22 cellular contexts compared by ENCODE assay signal in genomic region chr16:88542231-88542630, GRCh38. TPM values are rescaled to one million over a fixed set of nuclear protein-coding genes. Genes with fewer than 3 reads are reported as not detected.
A peak's percentile ranks its signal among the peaks of the same experiment; 100 is the strongest.
DNase-seq lines count a peak whose midpoint lies in the region; ATAC-seq, FAIRE-seq and TF ChIP-seq lines count a peak whose summit lies in the region.
"Had no signal": no experiment of that assay in that cellular context is flagged by ENCODE, and none has a peak within 500 bp of the region (broad histone marks: within the 10 kb centered on the region; RNA-seq: fewer than 3 reads in every experiment).

No MANE protein-coding gene starts in this region.

- no peak overlapping the region for H3K4me3 Mint-ChIP-seq in activated CD4-positive, alpha-beta T cell treated with anti-CD3 and anti-CD28 coated beads, Interleukin-2, amount 10 ng/mL, durations not matched to agents 7 days and 5 days

- FAIRE-seq in HTR-8/SVneo (lab: Jason Lieb, UNC) = no peak
- FAIRE-seq: A204.1, GM12878, RCC 7860 had no signal

- no peak overlapping the region for H3K27ac ChIP-seq in vagina
- H3K27ac ChIP-seq: C4-2B, GM23248, SJCRH30 had no signal

- no peak for DNase-seq in activated CD4-positive, alpha-beta T cell treated with anti-CD3 and anti-CD28 coated beads, Interleukin-2, amount 10 ng/mL, durations not matched to agents 7 days and 5 days
- no peak for DNase-seq in activated CD4-positive, alpha-beta T cell treated with anti-CD3 and anti-CD28 coated beads for 1 hour
- peak; percentile 17 for DNase-seq in NCI-H446 treated with DMSO at 0.1 percent for 48 hours (lab: John Stamatoyannopoulos, UW)
- DNase-seq in cerebellar cortex (ENCODE audit: low spot score) = peak; percentile 88
- DNase-seq in HTR-8/SVneo (ENCODE audit: insufficient read length, low spot score) = no peak
- no peak for DNase-seq in vagina (ENCODE audit: extremely low spot score in 2 of 2)
- DNase-seq in GM19238 (ENCODE audit: insufficient read length, low spot score) = no peak
- DNase-seq: DMS79 treated with DMSO at 0.1 percent for 48 hours, GM23248, NCI-H1105, NCI-H2081 treated with DMSO at 0.1 percent for 48 hours, NCI-H510A, NCI-H82, OCI-M1, SJCRH30 had no signal

- H3K36me3 ChIP-seq in vagina = no peaks in the 10 kb centered on the region
- H3K36me3 ChIP-seq: HAP-1, SJCRH30 had no signal

- H3K27me3 ChIP-seq in vagina = peaks cover 6% of the 10 kb centered on the region
- H3K27me3 ChIP-seq: SJCRH30 had no signal

- CTCF ChIA-PET in activated CD4-positive, alpha-beta T cell treated with anti-CD3 and anti-CD28 coated beads, Interleukin-2, amount 10 ng/mL, durations not matched to agents 7 days and 5 days (lab: Charles Lee) = no interaction called here

- H3K4me1 Mint-ChIP-seq in activated CD4-positive, alpha-beta T cell treated with anti-CD3 and anti-CD28 coated beads, Interleukin-2, amount 10 ng/mL, durations not matched to agents 7 days and 5 days = no peaks in the 10 kb centered on the region
- H3K4me1 Mint-ChIP-seq: IgD-negative memory B cell had no signal

- no peak for TF ChIP-seq CTCF in vagina (IDR thresholded peaks at IDR 0.05)

- peaks cover 4% of the 10 kb centered on the region for H3K36me3 Mint-ChIP-seq in activated CD4-positive, alpha-beta T cell treated with anti-CD3 and anti-CD28 coated beads, Interleukin-2, amount 10 ng/mL, durations not matched to agents 7 days and 5 days (ENCODE audit: low read depth)

- no peak overlapping the region for H3K4me3 ChIP-seq in vagina
- H3K4me3 ChIP-seq: GM12878, GM23248, HAP-1, SJCRH30 had no signal

- H3K4me1 ChIP-seq in vagina = no peaks in the 10 kb centered on the region
- H3K4me1 ChIP-seq: HAP-1, SJCRH30 had no signal

- H3K9me3 ChIP-seq in vagina = no peaks in the 10 kb centered on the region

- no peak for TF ChIP-seq POLR2A in vagina (IDR thresholded peaks at IDR 0.05)

- POLR2A ChIA-PET in activated CD4-positive, alpha-beta T cell treated with anti-CD3 and anti-CD28 coated beads, Interleukin-2, amount 10 ng/mL, durations not matched to agents 7 days and 5 days (lab: Charles Lee) = no interaction called here

- H3K9me3 Mint-ChIP-seq in activated CD4-positive, alpha-beta T cell treated with anti-CD3 and anti-CD28 coated beads, Interleukin-2, amount 10 ng/mL, durations not matched to agents 7 days and 5 days = peaks cover 13% of the 10 kb centered on the region

- no peak for ATAC-seq in HG03460 (IDR thresholded peaks at IDR 0.05; ENCODE audit: unreplicated experiment)
- ATAC-seq: GM12878 had no signal

- peaks cover 10% of the 10 kb centered on the region for H3K27me3 Mint-ChIP-seq in activated CD4-positive, alpha-beta T cell treated with anti-CD3 and anti-CD28 coated beads, Interleukin-2, amount 10 ng/mL, durations not matched to agents 7 days and 5 days

- peak overlapping the region; percentile 36 for H3K27ac Mint-ChIP-seq in activated CD4-positive, alpha-beta T cell treated with anti-CD3 and anti-CD28 coated beads, Interleukin-2, amount 10 ng/mL, durations not matched to agents 7 days and 5 days

- intact Hi-C loops in vagina (cut with DNase I) = no loop called here

RNA-seq across cellular contexts. Expression of gene ZC3H18, which starts 28.0 kb away (rescaled TPM):
- 10 to 100 TPM; 77.1 to 87.0 TPM for total RNA-seq in activated CD4-positive, alpha-beta T cell treated with anti-CD3 and anti-CD28 coated beads, Interleukin-2, amount 10 ng/mL, durations not matched to agents 7 days and 5 days
- total RNA-seq in vagina = 18.4 TPM

Comparison
In these comparisons a context has a peak if more than half of its experiments do, and no peak if none do; other contexts are left out.
1. DNase-seq: peak in NCI-H446 treated with DMSO at 0.1 percent for 48 hours (single experiment) and cerebellar cortex (single experiment); none in activated CD4-positive, alpha-beta T cell treated with anti-CD3 and anti-CD28 coated beads, Interleukin-2, amount 10 ng/mL, durations not matched to agents 7 days and 5 days (single experiment), activated CD4-positive, alpha-beta T cell treated with anti-CD3 and anti-CD28 coated beads for 1 hour (single experiment), HTR-8/SVneo (single experiment), vagina (0 of 2) and GM19238 (single experiment).